9 cellular contexts compared by ENCODE assay signal in the genomic region with DNA sequence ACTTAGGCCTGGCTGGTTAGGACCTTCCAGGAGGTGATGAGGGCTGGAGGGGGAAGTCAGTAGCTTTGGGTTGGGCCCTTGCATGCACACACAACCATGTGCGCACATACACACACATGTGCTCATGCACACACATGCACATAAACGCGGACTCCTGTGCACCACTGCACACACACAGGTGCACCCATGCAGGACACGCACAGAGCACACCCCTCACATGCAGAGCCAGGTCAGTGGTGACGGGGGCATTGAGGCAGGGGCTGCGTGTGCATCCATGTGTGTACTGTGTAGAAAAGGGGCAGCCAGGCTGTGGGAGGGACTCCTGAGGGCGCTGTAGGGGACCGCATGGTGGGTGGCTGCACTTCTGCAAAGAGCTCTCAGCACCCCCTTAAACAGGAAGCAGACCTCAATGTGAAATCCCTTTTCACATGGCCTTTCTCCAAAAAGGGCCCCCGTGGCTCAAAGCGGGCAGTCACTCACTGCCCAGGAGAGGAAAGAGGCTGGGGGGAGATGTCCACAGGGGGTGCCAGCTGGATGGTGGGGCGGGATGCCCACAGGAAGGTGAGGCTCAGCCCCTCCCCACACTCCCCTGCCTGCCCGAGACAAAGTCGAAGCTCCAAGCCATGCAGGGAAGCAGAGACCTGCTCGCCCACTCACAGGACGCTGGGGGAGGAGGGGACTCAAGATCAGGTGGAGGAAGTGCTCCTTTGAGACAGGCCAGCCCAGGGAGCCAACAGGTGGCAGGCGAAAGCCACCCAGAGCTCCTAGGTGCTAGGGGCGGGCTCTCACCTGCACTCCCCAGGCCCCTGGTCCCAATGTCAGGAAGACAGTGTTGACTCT.
DNase-seq lines count a peak whose midpoint lies in the region; ATAC-seq, FAIRE-seq and TF ChIP-seq lines count a peak whose summit lies in the region.
"Had no signal": no experiment of that assay in that cellular context is flagged by ENCODE, and none has a peak within 500 bp of the region (broad histone marks: within the 10 kb centered on the region; RNA-seq: fewer than 3 reads in every experiment).

No MANE protein-coding gene starts in this region.

- TF ChIP-seq EP300 in HepG2 (IDR thresholded peaks at IDR 0.05; ENCODE audit: low read depth in 2 of 2, low read length in 2 of 2), result no peak
- TF ChIP-seq EP300 in HepG2 (CRISPR knock-in tag; IDR thresholded peaks at IDR 0.05; ENCODE audit: borderline replicate concordance), result no peak

- no peak overlapping the region for H3K4me3 ChIP-seq in HEK293 (ENCODE audit: low read depth, low read length)
- H3K4me3 ChIP-seq in HepG2 (replicated peaks in 1 of 3; ENCODE audit: insufficient read depth in 1 of 3, low read depth in 2 of 3, low read length in 3 of 3), result no peak overlapping the region
- no peak overlapping the region for H3K4me3 ChIP-seq in GM23338
- no peak overlapping the region for H3K4me3 ChIP-seq in testis
- H3K4me3 ChIP-seq: ovary had no signal

- BruUV-seq in HepG2 (replicated peaks; lab: Mats Ljungman, UMichigan), result no TSS peak

- no peaks in the 10 kb centered on the region; the same call in 2 of the 3 replicates for H3K36me3 Mint-ChIP-seq in GM23338 (ENCODE audit: low read depth)

- H3K79me2 ChIP-seq in HepG2 (ENCODE audit: insufficient read depth, low read length) (no peaks in the 10 kb centered on the region), GM23338 (replicated peaks; ENCODE audit: insufficient read depth) (no peaks in the 10 kb centered on the region)

- peaks cover 14 to 80% of the 10 kb centered on the region in 2 experiments; a peak in 4 of 5 replicates for H3K27me3 ChIP-seq in HepG2 (ENCODE audit: control insufficient read depth in 1 of 2, insufficient read depth in 2 of 2, low read length in 2 of 2)
- no peaks in the 10 kb centered on the region for H3K27me3 ChIP-seq in GM23338 (ENCODE audit: insufficient read depth)
- no peaks in the 10 kb centered on the region for H3K27me3 ChIP-seq in testis
- H3K27me3 ChIP-seq: ovary had no signal

- 40% methylated on average over 3 of the region's 17 CpGs for WGBS in HepG2 (ENCODE audit: low lambda C conversion rate)
- WGBS in testis, 2 donors, result 78 to 90% methylated on average over 12 to 17 of the region's 17 CpGs

- H3F3A ChIP-seq in GM23338 (replicated peaks; ENCODE audit: low read depth), result no peaks in the 10 kb centered on the region

- no peak for TF ChIP-seq POLR2A in HepG2 (IDR thresholded peaks at IDR 0.05; ENCODE audit: insufficient read depth in 1 of 2, low read depth in 2 of 2, low read length in 2 of 2)
- TF ChIP-seq POLR2A in testis (IDR thresholded peaks at IDR 0.05), result no peak

- no peaks in the 10 kb centered on the region for H3K9me3 ChIP-seq in HEK293 (ENCODE audit: control insufficient read depth, insufficient read depth, low read depth, low read length)
- no peaks in the 10 kb centered on the region for H3K9me3 ChIP-seq in HepG2 (ENCODE audit: low read length)
- H3K9me3 ChIP-seq in testis, result no peaks in the 10 kb centered on the region
- H3K9me3 ChIP-seq: ovary had no signal

- peaks cover 16% of the 10 kb centered on the region for H3K27me3 Mint-ChIP-seq in GM23338 (ENCODE audit: insufficient read depth, low read depth, poor library complexity)

- ATAC-seq in HepG2 (no peak), GM23338 (no peak)

- intact Hi-C loops in HepG2 (cut with micrococcal nuclease; ENCODE audit: unreplicated experiment) (no loop called here), testis (cut with DNase I; ENCODE audit: low total_unique reads) (loop anchor here (10.0 kb wide), 1 partner anchor 91 kb away; a partner anchor contains a TSS)

- TF ChIP-seq RAD21 in HepG2 (CRISPR knock-in tag; IDR thresholded peaks at IDR 0.05), result no peak

- no peak overlapping the region for H2AFZ ChIP-seq in HepG2 (ENCODE audit: low read length)
- no peak overlapping the region for H2AFZ ChIP-seq in GM23338

- H3K27ac ChIP-seq in HEK293 (ENCODE audit: extremely low read depth, low read depth, low read length) (no peak overlapping the region), HepG2 (ENCODE audit: extremely low read length, insufficient read depth, low read length) (no peak overlapping the region), GM23338 (ENCODE audit: low read depth) (no peak overlapping the region), testis (no peak overlapping the region)
- H3K27ac ChIP-seq: ovary had no signal

- no peak overlapping the region for H3K4me3 Mint-ChIP-seq in GM23338

- POLR2A ChIA-PET in HEK293 (lab: Yijun Ruan, JAX) (interaction anchor here (0.9 to 1.0 kb wide), 2 partner anchors 10 to 19 kb away, joined by 3 read pairs; no protein-coding TSS in a partner anchor), HepG2 (lab: Yijun Ruan, JAX) (no interaction called here)

- DNase-seq in GM13976 (ENCODE audit: low spot score), result peak; percentile 84
- peak; percentile 70 for DNase-seq in SIG-M5 treated with dmso at 0.1 percent for 504 hours (lab: John Stamatoyannopoulos, UW; ENCODE audit: unreplicated experiment)
- no peak for DNase-seq in HepG2 (ENCODE audit: low spot score)
- no peak for DNase-seq in NCI-H2171 (lab: John Stamatoyannopoulos, UW)
- no peak for DNase-seq in GM23338 (ENCODE audit: low spot score)
- no peak for DNase-seq in SW 1271 (lab: John Stamatoyannopoulos, UW)
- DNase-seq in testis, result no peak

- FAIRE-seq in HepG2 (lab: Jason Lieb, UNC), result no peak

- no peaks in the 10 kb centered on the region for H3K9me2 ChIP-seq in GM23338 (ENCODE audit: insufficient read depth)

- no peak overlapping the region for H3K27ac Mint-ChIP-seq in GM23338

- no peak overlapping the region for H3K9ac ChIP-seq in HepG2 (ENCODE audit: insufficient read depth, low read depth, low read length)

- in situ Hi-C loops in GM13976 (cut with MboI; ENCODE audit: low sequenced_read_pairs, unreplicated experiment), result loop anchor here (25.0 kb wide), 1 partner anchor 793 kb away; no protein-coding TSS in a partner anchor
- in situ Hi-C loops in HepG2 (cut with HindIII; ENCODE audit: extremely low pct_ligation_motif_present, low pct_unique_long_range_greater_than_20kb), result no loop called here

- TF ChIP-seq CTCF in GM13976 (IDR thresholded peaks at IDR 0.05; ENCODE audit: borderline replicate concordance, control extremely low read depth, extremely low read depth, insufficient read depth, missing control alignments) (no peak), HEK293 (tag by site-specific recombination; IDR thresholded peaks at IDR 0.05) (no peak), HepG2 (CRISPR knock-in tag; IDR thresholded peaks at IDR 0.05) (no peak), GM23338 (conservative IDR thresholded peaks at IDR 0.05; ENCODE audit: low read depth in 2 of 2) (0 out of 4 replicates have a peak, but pooled peaks of 1 of the 2 experiments have one; percentile 10), testis (IDR thresholded peaks at IDR 0.05) (no peak)

- peaks cover 22% of the 10 kb centered on the region for H3K4me1 Mint-ChIP-seq in GM23338

- H4K20me1 ChIP-seq in HepG2 (ENCODE audit: insufficient read depth, low read length) (no peaks in the 10 kb centered on the region), GM23338 (replicated peaks; ENCODE audit: insufficient read depth) (no peaks in the 10 kb centered on the region)

- H3K4me2 ChIP-seq in HepG2 (ENCODE audit: low read depth, low read length) (no peak overlapping the region), GM23338 (no peak overlapping the region)

- H3K9me3 Mint-ChIP-seq in GM23338, result no peaks in the 10 kb centered on the region; the same call in 2 of the 3 replicates

- H3K4me1 ChIP-seq in HEK293 (ENCODE audit: control insufficient read depth, insufficient read depth, low read length), result 0 out of 2 replicates have a peak, but pooled peaks cover 3% of the 10 kb centered on the region
- no peaks in the 10 kb centered on the region for H3K4me1 ChIP-seq in HepG2 (ENCODE audit: insufficient read depth, low read length)
- no peaks in the 10 kb centered on the region; the same call in 1 of the 2 replicates for H3K4me1 ChIP-seq in GM23338 (ENCODE audit: insufficient read depth)
- H3K4me1 ChIP-seq in testis, result peaks cover 6% of the 10 kb centered on the region

- H3K36me3 ChIP-seq in HEK293 (ENCODE audit: control insufficient read depth in 2 of 2, insufficient read depth in 1 of 2, low read length in 2 of 2), result peaks cover 0 to 25% of the 10 kb centered on the region in 2 experiments; a peak in 1 of 3 replicates
- no peaks in the 10 kb centered on the region for H3K36me3 ChIP-seq in HepG2 (replicated peaks in 1 of 2; ENCODE audit: control insufficient read depth in 1 of 2, insufficient read depth in 2 of 2, low read length in 2 of 2)
- H3K36me3 ChIP-seq in GM23338 (ENCODE audit: insufficient read depth), result no peaks in the 10 kb centered on the region
- no peaks in the 10 kb centered on the region for H3K36me3 ChIP-seq in testis (ENCODE audit: low read depth, missing control alignments)
- H3K36me3 ChIP-seq: ovary had no signal

- CTCF ChIA-PET in HEK293 (lab: Yijun Ruan, JAX), result interaction anchor here (0.8 to 1.3 kb wide), 4 partner anchors 10 to 180 kb away, joined by 4 to 5 read pairs (median 4); no protein-coding TSS in a partner anchor
- CTCF ChIA-PET in HepG2 (lab: Yijun Ruan, JAX; ENCODE audit: low intra/inter-chr PET ratio, low total read pairs), result no interaction called here

TF ChIP-seq in HEK293, 187 proteins besides CTCF, POLR2A, EP300 and RAD21 (continues in another document):
- TF ChIP-seq EGR2 (tag by site-specific recombination; IDR thresholded peaks at IDR 0.05; ENCODE audit: low read depth), result peak; percentile 53
- peak; percentile 38; the same call in 1 of the 2 replicates for TF ChIP-seq SCRT1 (tag by site-specific recombination; IDR thresholded peaks at IDR 0.05; ENCODE audit: borderline replicate concordance)
- peak; percentile 69 for TF ChIP-seq GLIS1 (tag by site-specific recombination; IDR thresholded peaks at IDR 0.05)

TF ChIP-seq in HepG2, 621 proteins besides CTCF, POLR2A, EP300 and RAD21 (continues in another document):
- TF ChIP-seq MEIS1 (CRISPR knock-in tag; IDR thresholded peaks at IDR 0.05; ENCODE audit: borderline replicate concordance), result no peak

TF ChIP-seq in GM23338, 12 proteins besides CTCF, POLR2A, EP300 and RAD21 (continues in another document):
- TF ChIP-seq, protein P1, sequence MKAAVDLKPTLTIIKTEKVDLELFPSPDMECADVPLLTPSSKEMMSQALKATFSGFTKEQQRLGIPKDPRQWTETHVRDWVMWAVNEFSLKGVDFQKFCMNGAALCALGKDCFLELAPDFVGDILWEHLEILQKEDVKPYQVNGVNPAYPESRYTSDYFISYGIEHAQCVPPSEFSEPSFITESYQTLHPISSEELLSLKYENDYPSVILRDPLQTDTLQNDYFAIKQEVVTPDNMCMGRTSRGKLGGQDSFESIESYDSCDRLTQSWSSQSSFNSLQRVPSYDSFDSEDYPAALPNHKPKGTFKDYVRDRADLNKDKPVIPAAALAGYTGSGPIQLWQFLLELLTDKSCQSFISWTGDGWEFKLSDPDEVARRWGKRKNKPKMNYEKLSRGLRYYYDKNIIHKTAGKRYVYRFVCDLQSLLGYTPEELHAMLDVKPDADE (IDR thresholded peaks at IDR 0.05), result no peak
- no peak for TF ChIP-seq NANOG (IDR thresholded peaks at IDR 0.05; ENCODE audit: borderline replicate concordance)

Comparison
In these comparisons a context has a peak if more than half of its experiments do, and no peak if none do; other contexts are left out.
1. DNase-seq: peak in GM13976 (single experiment) and SIG-M5 treated with dmso at 0.1 percent for 504 hours (single experiment); none in HepG2 (single experiment), NCI-H2171 (single experiment), GM23338 (single experiment), SW 1271 (0 of 2) and testis (single experiment).